ENCODE assay signal across 8 cellular contexts in the genomic region with DNA sequence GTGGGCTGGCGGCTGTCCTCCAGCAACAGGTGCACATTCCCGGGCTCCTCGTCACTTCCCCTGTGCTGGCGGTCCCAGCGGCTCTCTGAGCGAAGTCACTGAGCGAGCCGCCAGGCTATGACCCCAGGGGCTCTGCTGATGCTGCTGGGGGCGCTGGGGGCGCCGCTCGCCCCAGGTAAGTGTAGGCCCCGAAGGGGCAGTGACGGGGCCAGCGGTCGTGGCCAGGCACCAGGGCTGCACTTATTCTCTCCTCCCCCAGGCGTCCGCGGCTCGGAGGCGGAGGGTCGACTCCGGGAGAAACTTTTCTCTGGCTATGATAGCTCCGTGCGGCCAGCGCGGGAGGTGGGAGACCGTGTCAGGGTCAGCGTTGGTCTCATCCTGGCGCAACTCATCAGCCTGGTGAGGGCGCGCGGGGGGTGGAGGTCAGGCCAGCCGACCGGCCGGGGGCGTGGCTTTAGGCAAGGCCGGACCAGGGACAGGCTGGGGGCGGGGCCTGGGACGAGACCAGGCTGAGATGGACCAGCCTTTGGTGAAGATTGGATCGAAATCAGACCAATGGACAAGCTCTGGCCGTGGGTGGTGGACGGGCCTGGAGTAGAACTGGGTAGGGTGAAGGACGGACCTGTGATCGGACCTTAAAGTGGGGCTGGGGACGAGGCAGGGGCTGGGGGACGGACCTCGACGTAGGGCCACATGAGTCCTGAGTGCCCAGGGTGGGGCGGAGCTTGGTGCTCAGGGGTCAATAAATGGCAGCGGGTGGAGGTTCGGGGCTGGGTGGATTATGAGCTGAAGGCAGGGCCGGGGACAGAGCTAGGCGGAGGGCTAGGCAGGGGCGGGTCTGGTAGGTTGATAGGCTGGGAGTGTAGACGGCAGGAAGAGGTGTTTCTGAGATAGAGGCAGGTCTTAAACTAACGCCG. TPM values are rescaled to one million over a fixed set of nuclear protein-coding genes. Genes with fewer than 3 reads are reported as not detected.
DNase-seq lines count a peak whose midpoint lies in the region; ATAC-seq and TF ChIP-seq lines count a peak whose summit lies in the region.

A gene with protein sequence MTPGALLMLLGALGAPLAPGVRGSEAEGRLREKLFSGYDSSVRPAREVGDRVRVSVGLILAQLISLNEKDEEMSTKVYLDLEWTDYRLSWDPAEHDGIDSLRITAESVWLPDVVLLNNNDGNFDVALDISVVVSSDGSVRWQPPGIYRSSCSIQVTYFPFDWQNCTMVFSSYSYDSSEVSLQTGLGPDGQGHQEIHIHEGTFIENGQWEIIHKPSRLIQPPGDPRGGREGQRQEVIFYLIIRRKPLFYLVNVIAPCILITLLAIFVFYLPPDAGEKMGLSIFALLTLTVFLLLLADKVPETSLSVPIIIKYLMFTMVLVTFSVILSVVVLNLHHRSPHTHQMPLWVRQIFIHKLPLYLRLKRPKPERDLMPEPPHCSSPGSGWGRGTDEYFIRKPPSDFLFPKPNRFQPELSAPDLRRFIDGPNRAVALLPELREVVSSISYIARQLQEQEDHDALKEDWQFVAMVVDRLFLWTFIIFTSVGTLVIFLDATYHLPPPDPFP (plus strand): TSS at position 51 of the 917 bp plus-strand sequence. CDS start 67 bp downstream, at position 118.

- peak within 1 kb of the TSS; percentile 95 for H3K18ac ChIP-seq in neuronal stem cell (ENCODE audit: low read length)

- H3K9me3 Mint-ChIP-seq in activated naive CD8-positive, alpha-beta T cell (ENCODE audit: low read depth) = no peaks in the 10 kb centered on the region

- H2AFZ ChIP-seq in neuronal stem cell (ENCODE audit: low read length) = peak within 1 kb of the TSS; percentile 97

- peak; percentile 32 for TF ChIP-seq CTCF in GM10266 (IDR thresholded peaks at IDR 0.05; ENCODE audit: control insufficient read depth, insufficient read depth, low read depth, missing control alignments)

- DNase-seq in GM10266 (ENCODE audit: extremely low spot score) (peak; percentile 77), NCI-H2196 treated with DMSO at 0.1 percent for 48 hours (lab: John Stamatoyannopoulos, UW; ENCODE audit: unreplicated experiment) (peak; percentile 64), Right ventricle myocardium inferior (ENCODE audit: missing footprints) (peak; percentile 93), neuronal stem cell (ENCODE audit: low spot score) (peak; percentile 85), NCI-H345 treated with DMSO at 0.1 percent for 48 hours (lab: John Stamatoyannopoulos, UW; ENCODE audit: unreplicated experiment) (no peak), NCI-H1930 (lab: John Stamatoyannopoulos, UW) (no peak), SKM-1 treated with dmso at 0.1 percent for 144 hours (lab: John Stamatoyannopoulos, UW; ENCODE audit: unreplicated experiment) (no peak)

- H3K9ac ChIP-seq in neuronal stem cell (ENCODE audit: low read depth, low read length, poor library complexity) = peak within 1 kb of the TSS; percentile 71

- peak within 1 kb of the TSS; percentile 52 for H3K23ac ChIP-seq in neuronal stem cell (ENCODE audit: low read depth, low read length, poor library complexity)

- no CpG with 5 or more reads among the region's 58 CpGs for whole genome bisulfite sequencing in neuronal stem cell (ENCODE audit: extremely low coverage in 2 of 2, insufficient read length in 2 of 2, insufficient replicate concordance in 1 of 2), 2 donors

- H3K27me3 ChIP-seq in neuronal stem cell (ENCODE audit: control insufficient read depth in 3 of 3, insufficient read depth in 3 of 3, low read depth in 1 of 3, low read length in 3 of 3) = peaks cover 0 to 15% (median 6%) of the 10 kb centered on the region in 3 experiments

- H3K27ac Mint-ChIP-seq in activated naive CD8-positive, alpha-beta T cell = no peak within 1 kb of the TSS

- no peak within 1 kb of the TSS for H2BK120ac ChIP-seq in neuronal stem cell (ENCODE audit: low read depth, low read length)

- H3K4me1 ChIP-seq in neuronal stem cell (ENCODE audit: control insufficient read depth in 2 of 2, insufficient read depth in 1 of 2, low read depth in 1 of 2, low read length in 2 of 2) = peaks cover 11 to 22% of the 10 kb centered on the region in 2 donors

- intact Hi-C loops in Right ventricle myocardium inferior (cut with DNase I) = no loop called here

- H3K4ac ChIP-seq in neuronal stem cell (ENCODE audit: low read length) = no peak within 1 kb of the TSS

- H3K27me3 Mint-ChIP-seq in activated naive CD8-positive, alpha-beta T cell = peaks cover 15% of the 10 kb centered on the region

- H4K91ac ChIP-seq in neuronal stem cell (ENCODE audit: low read depth, low read length, poor library complexity) = no peak within 1 kb of the TSS

- H3K4me2 ChIP-seq in neuronal stem cell (ENCODE audit: insufficient read depth, low read length, poor library complexity, severe bottlenecking) = peak within 1 kb of the TSS; percentile 95

- peak within 1 kb of the TSS; percentile 39 for H2AK5ac ChIP-seq in neuronal stem cell (ENCODE audit: low read depth, low read length)

- peak within 1 kb of the TSS; percentile 53 for H3K27ac ChIP-seq in neuronal stem cell (replicated peaks; ENCODE audit: low read length)

- H2BK12ac ChIP-seq in neuronal stem cell (ENCODE audit: low read length) = no peak within 1 kb of the TSS

- peak; percentile 88 for ATAC-seq in Right ventricle myocardium inferior

- peak within 1 kb of the TSS; percentile 86 for H3K4me3 Mint-ChIP-seq in activated naive CD8-positive, alpha-beta T cell

- H2BK15ac ChIP-seq in neuronal stem cell (ENCODE audit: low read length) = peak within 1 kb of the TSS; percentile 61

- H3K4me3 ChIP-seq in neuronal stem cell (ENCODE audit: low read length in 2 of 2) = peak within 1 kb of the TSS; percentile 45 to 78

- H3K36me3 Mint-ChIP-seq in activated naive CD8-positive, alpha-beta T cell = peaks cover 3% of the 10 kb centered on the region

- no peaks in the 10 kb centered on the region for H3K36me3 ChIP-seq in neuronal stem cell (replicated peaks in 1 of 2; ENCODE audit: control insufficient read depth in 2 of 2, insufficient read depth in 2 of 2, low read length in 2 of 2)

- H3K14ac ChIP-seq in neuronal stem cell (ENCODE audit: low read length) = no peak within 1 kb of the TSS

- peaks cover 23% of the 10 kb centered on the region for H3K4me1 Mint-ChIP-seq in activated naive CD8-positive, alpha-beta T cell (ENCODE audit: low read depth)

- no peak within 1 kb of the TSS for H4K8ac ChIP-seq in neuronal stem cell (ENCODE audit: low read depth, low read length)

- H2BK5ac ChIP-seq in neuronal stem cell (ENCODE audit: low read length) = no peak within 1 kb of the TSS

- peaks cover 2% of the 10 kb centered on the region for H3K79me1 ChIP-seq in neuronal stem cell (ENCODE audit: low read depth, low read length)

- H3K9me3 ChIP-seq in neuronal stem cell (replicated peaks in 1 of 2; ENCODE audit: control insufficient read depth in 2 of 2, insufficient read depth in 1 of 2, low read depth in 1 of 2, low read length in 2 of 2) = peaks cover 1 to 5% of the 10 kb centered on the region in 2 donors

RNA-seq across cellular contexts. Expression of the gene that starts here (rescaled TPM):
- total RNA-seq in Right ventricle myocardium inferior = 11.8 TPM
- polyA plus RNA-seq in neuronal stem cell (2013, experiment 1 of 2) = 9.9 TPM
- 11.1 TPM for polyA plus RNA-seq in neuronal stem cell (2013, experiment 2 of 2)

Comparison
In these comparisons a context has a peak if more than half of its experiments do, and no peak if none do; other contexts are left out.
1. DNase-seq: peak in GM10266 (single experiment), NCI-H2196 treated with DMSO at 0.1 percent for 48 hours (single experiment), Right ventricle myocardium inferior (single experiment) and neuronal stem cell (single experiment); none in NCI-H345 treated with DMSO at 0.1 percent for 48 hours (single experiment), NCI-H1930 (0 of 2) and SKM-1 treated with dmso at 0.1 percent for 144 hours (single experiment).